ENCODE assay signal across 7 cellular contexts in genomic region chr7:66116680-66117079, GRCh38. TPM values are rescaled to one million over a fixed set of nuclear protein-coding genes. Genes with fewer than 3 reads are reported as not detected.
DNase-seq lines count a peak whose midpoint lies in the region; ATAC-seq, FAIRE-seq and TF ChIP-seq lines count a peak whose summit lies in the region.
"Not testable (repeated sequence)": the region's sequence is repeated elsewhere in the genome, so short reads cannot be mapped to it uniquely, and the experiment has no call there.

No MANE protein-coding gene starts in this region.

- not testable (repeated sequence) for FAIRE-seq in GM12878 (lab: Jason Lieb, UNC)

- H2BK5ac ChIP-seq in mesenchymal stem cell (ENCODE audit: low read depth, low read length, poor library complexity, severe bottlenecking) = not testable (repeated sequence)

- not testable (repeated sequence) for DNase-seq in CD8-positive, alpha-beta memory T cell; Karpas-422; T-helper 2 cell treated with Interferon-gamma antibody and Interleukin-4, amounts not matched to agents 5 μg/mL and 100 μg/mL, for 36 hours (ENCODE audit: low spot score); activated T-cell treated with anti-CD3 and anti-CD28 coated beads, Interleukin-2, amount 50 U/mL, for 72 hours; GM12878 (ENCODE audit: low read depth, low spot score); mesenchymal stem cell; osteoblast (ENCODE audit: insufficient read length, low spot score, missing footprints)

- POLR2A ChIA-PET in CD8-positive, alpha-beta memory T cell (lab: Charles Lee) = interaction anchor here (0.5 kb wide), 1 partner anchor 518 kb away, joined by 4 read pairs; no protein-coding TSS in a partner anchor
- POLR2A ChIA-PET in GM12878 (lab: Charles Lee) = interaction anchor here (0.5 to 0.6 kb wide), 2 partner anchors 42 to 135 kb away, joined by 4 to 7 read pairs; no protein-coding TSS in a partner anchor

- BruUV-seq in GM12878 (replicated peaks; lab: Mats Ljungman, UMichigan) = not testable (repeated sequence)

- not testable (repeated sequence) for H3K27ac ChIP-seq in CD8-positive, alpha-beta memory T cell (ENCODE audit: low read depth, low read length); Karpas-422 (ENCODE audit: low read length); GM12878 (ENCODE audit: control insufficient read depth, insufficient read depth); mesenchymal stem cell (ENCODE audit: low read length, poor library complexity, severe bottlenecking); osteoblast (ENCODE audit: low read depth, low read length)

- H3K14ac ChIP-seq in mesenchymal stem cell (ENCODE audit: low read length in 2 of 2) = not testable (repeated sequence)

- not testable (repeated sequence) for H3K4me3 ChIP-seq in CD8-positive, alpha-beta memory T cell (ENCODE audit: low read length); Karpas-422 (ENCODE audit: low read length); osteoblast (ENCODE audit: insufficient read depth, low read length)
- peak overlapping the region; percentile 38 for H3K4me3 ChIP-seq in GM12878
- peak overlapping the region in 1 of 2 experiments; percentile 37 for H3K4me3 ChIP-seq in mesenchymal stem cell (ENCODE audit: insufficient read depth in 1 of 2, low read depth in 1 of 2, low read length in 2 of 2)

- not testable (repeated sequence) for H3K9me3 Mint-ChIP-seq in CD8-positive, alpha-beta memory T cell; T-helper 2 cell treated with Interferon-gamma antibody and Interleukin-4, amounts not matched to agents 5 μg/mL and 100 μg/mL, for 36 hours; activated T-cell treated with anti-CD3 and anti-CD28 coated beads, Interleukin-2, amount 50 U/mL, for 72 hours

- peak overlapping the region in 7 of 8 donors; percentile 35 to 99 (median 88) for H3K27ac Mint-ChIP-seq in CD8-positive, alpha-beta memory T cell
- peak overlapping the region; percentile 52 for H3K27ac Mint-ChIP-seq in T-helper 2 cell treated with Interferon-gamma antibody and Interleukin-4, amounts not matched to agents 5 μg/mL and 100 μg/mL, for 36 hours
- H3K27ac Mint-ChIP-seq in activated T-cell treated with anti-CD3 and anti-CD28 coated beads, Interleukin-2, amount 50 U/mL, for 72 hours = not testable (repeated sequence)

- H3K4me3 Mint-ChIP-seq in CD8-positive, alpha-beta memory T cell = peak overlapping the region; percentile 54 to 99 (median 94)
- H3K4me3 Mint-ChIP-seq in T-helper 2 cell treated with Interferon-gamma antibody and Interleukin-4, amounts not matched to agents 5 μg/mL and 100 μg/mL, for 36 hours = peak overlapping the region; percentile 57
- peak overlapping the region; percentile 94 to 99 for H3K4me3 Mint-ChIP-seq in activated T-cell treated with anti-CD3 and anti-CD28 coated beads, Interleukin-2, amount 50 U/mL, for 72 hours

- H4K20me1 ChIP-seq in Karpas-422 (ENCODE audit: insufficient read depth, low read depth, low read length) (peaks cover 29% of the 10 kb centered on the region), osteoblast (ENCODE audit: insufficient read depth, low read length) (peaks cover 26% of the 10 kb centered on the region)
- not testable (repeated sequence) for H4K20me1 ChIP-seq in GM12878 (ENCODE audit: control insufficient read depth, insufficient read depth)

- RAD21 ChIA-PET in GM12878 (lab: Charles Lee; ENCODE audit: unreplicated experiment) = interaction anchor here (0.6 kb wide), 1 partner anchor 132 kb away, joined by 3 read pairs; no protein-coding TSS in a partner anchor

- not testable (repeated sequence) for ATAC-seq in activated T-cell treated with anti-CD3 and anti-CD28 coated beads, Interleukin-2, amount 50 U/mL, for 72 hours (replicated peaks in 1 of 2); GM12878

- WGBS in GM12878 (ENCODE audit: insufficient coverage, insufficient replicate concordance, low lambda C conversion rate, missing lambda C conversion rate) = 55% methylated on average over 9 of the region's 10 CpGs
- 96% methylated on average over 5 of the region's 10 CpGs for WGBS in mesenchymal stem cell

- in situ Hi-C loops in GM12878 (cut with MboI) = not testable (repeated sequence)

- H2BK12ac ChIP-seq in mesenchymal stem cell (ENCODE audit: low read length in 2 of 2) = not testable (repeated sequence)

- not testable (repeated sequence) for H2AK5ac ChIP-seq in mesenchymal stem cell (ENCODE audit: low read length, severe bottlenecking)

- H4K8ac ChIP-seq in mesenchymal stem cell (ENCODE audit: low read length) = not testable (repeated sequence)

- not testable (repeated sequence) for TF ChIP-seq CTCF in GM12878 (IDR thresholded peaks at IDR 0.05 in 2 of 3, conservative IDR thresholded peaks at IDR 0.05 in 1 of 3; ENCODE audit: control insufficient read depth in 2 of 3, extremely low read depth in 1 of 3, insufficient read depth in 1 of 3, low read depth in 3 of 3, low read length in 3 of 3); osteoblast (IDR thresholded peaks at IDR 0.05; ENCODE audit: extremely low read depth, low read depth, low read length)

- not testable (repeated sequence) for H4K91ac ChIP-seq in mesenchymal stem cell (ENCODE audit: low read length)

- H2AFZ ChIP-seq in Karpas-422 (ENCODE audit: low read length); GM12878 (ENCODE audit: control insufficient read depth, low read depth, low read length); mesenchymal stem cell (ENCODE audit: low read depth, low read length); osteoblast (ENCODE audit: low read length): not testable (repeated sequence)

- peaks cover 45 to 59% (median 55%) of the 10 kb centered on the region in 3 donors for H3K4me1 Mint-ChIP-seq in CD8-positive, alpha-beta memory T cell
- peaks cover 31% of the 10 kb centered on the region for H3K4me1 Mint-ChIP-seq in T-helper 2 cell treated with Interferon-gamma antibody and Interleukin-4, amounts not matched to agents 5 μg/mL and 100 μg/mL, for 36 hours (ENCODE audit: low read depth)
- H3K4me1 Mint-ChIP-seq in activated T-cell treated with anti-CD3 and anti-CD28 coated beads, Interleukin-2, amount 50 U/mL, for 72 hours (ENCODE audit: low read depth) = peaks cover 55% of the 10 kb centered on the region

- H3K4ac ChIP-seq in mesenchymal stem cell (ENCODE audit: low read depth in 1 of 2, low read length in 2 of 2) = not testable (repeated sequence)

- not testable (repeated sequence) for H3K18ac ChIP-seq in mesenchymal stem cell (ENCODE audit: low read depth in 1 of 2, low read length in 2 of 2)

- SMC1A ChIA-PET in GM12878 (lab: Charles Lee; ENCODE audit: uncharacterized antibody, unreplicated experiment) = interaction anchor here (0.6 to 1.4 kb wide), 2 partner anchors 9 to 754 kb away, joined by 3 read pairs; no protein-coding TSS in a partner anchor

- H3K9me2 ChIP-seq in Karpas-422 (replicated peaks; ENCODE audit: insufficient read depth, low read length) = not testable (repeated sequence)

- not testable (repeated sequence) for TF ChIP-seq POLR2A in GM12878 (IDR thresholded peaks at IDR 0.05; ENCODE audit: low read depth, low read length)

- H3K4me2 ChIP-seq in Karpas-422 (ENCODE audit: low read depth, low read length, poor library complexity, severe bottlenecking) = peak overlapping the region; percentile 90
- H3K4me2 ChIP-seq in GM12878 (ENCODE audit: control insufficient read depth, insufficient read depth) = peak overlapping the region; percentile 56
- not testable (repeated sequence) for H3K4me2 ChIP-seq in mesenchymal stem cell (ENCODE audit: low read length, poor library complexity, severe bottlenecking)
- peak overlapping the region; percentile 79 for H3K4me2 ChIP-seq in osteoblast (ENCODE audit: insufficient read depth, low read length)

- not testable (repeated sequence) for TF ChIP-seq EP300 in GM12878 (IDR thresholded peaks at IDR 0.05; ENCODE audit: borderline replicate concordance in 1 of 2, control insufficient read depth in 1 of 2, low read depth in 2 of 2, low read length in 2 of 2)

- peak overlapping the region in 1 of 2 experiments; percentile 52 for H3K23ac ChIP-seq in mesenchymal stem cell (ENCODE audit: low read length in 2 of 2)

- not testable (repeated sequence) for TF ChIP-seq RAD21 in GM12878 (IDR thresholded peaks at IDR 0.05; ENCODE audit: insufficient read depth, low read depth, low read length)

- peaks cover 0 to 34% (median 0%) of the 10 kb centered on the region in 3 donors for H3K36me3 Mint-ChIP-seq in CD8-positive, alpha-beta memory T cell
- peaks cover 22% of the 10 kb centered on the region for H3K36me3 Mint-ChIP-seq in T-helper 2 cell treated with Interferon-gamma antibody and Interleukin-4, amounts not matched to agents 5 μg/mL and 100 μg/mL, for 36 hours (ENCODE audit: low read depth)
- H3K36me3 Mint-ChIP-seq in activated T-cell treated with anti-CD3 and anti-CD28 coated beads, Interleukin-2, amount 50 U/mL, for 72 hours (ENCODE audit: insufficient read depth in 2 of 2) = not testable (repeated sequence)

- not testable (repeated sequence) for H3K9ac ChIP-seq in Karpas-422 (ENCODE audit: low read length); GM12878 (ENCODE audit: control insufficient read depth, insufficient read depth, low read length)
- H3K9ac ChIP-seq in mesenchymal stem cell (ENCODE audit: low read length) = peak overlapping the region; percentile 97

- CTCF ChIA-PET in CD8-positive, alpha-beta memory T cell (lab: Charles Lee); GM12878 (lab: Yijun Ruan, JAX): not testable (repeated sequence)

- not testable (repeated sequence) for H3K27me3 Mint-ChIP-seq in CD8-positive, alpha-beta memory T cell; T-helper 2 cell treated with Interferon-gamma antibody and Interleukin-4, amounts not matched to agents 5 μg/mL and 100 μg/mL, for 36 hours (ENCODE audit: low read depth); activated T-cell treated with anti-CD3 and anti-CD28 coated beads, Interleukin-2, amount 50 U/mL, for 72 hours (ENCODE audit: low read depth)

- H3K79me1 ChIP-seq in mesenchymal stem cell (replicated peaks; ENCODE audit: low read length, poor library complexity, severe bottlenecking) = not testable (repeated sequence)

- peaks cover 38% of the 10 kb centered on the region for H3K4me1 ChIP-seq in CD8-positive, alpha-beta memory T cell (ENCODE audit: insufficient read depth, low read length)
- peaks cover 30% of the 10 kb centered on the region for H3K4me1 ChIP-seq in Karpas-422 (ENCODE audit: low read length)
- peaks cover 13% of the 10 kb centered on the region for H3K4me1 ChIP-seq in GM12878 (ENCODE audit: control insufficient read depth, insufficient read depth, low read length)
- H3K4me1 ChIP-seq in mesenchymal stem cell (ENCODE audit: control insufficient read depth, insufficient read depth, low read depth, low read length) = peaks cover 11% of the 10 kb centered on the region
- peaks cover 16% of the 10 kb centered on the region for H3K4me1 ChIP-seq in osteoblast (ENCODE audit: insufficient read depth, low read length)

- not testable (repeated sequence) for H2BK15ac ChIP-seq in mesenchymal stem cell (ENCODE audit: low read depth, poor library complexity, severe bottlenecking)

- not testable (repeated sequence) for H2BK120ac ChIP-seq in mesenchymal stem cell (ENCODE audit: low read depth, low read length)

- peaks cover 72% of the 10 kb centered on the region for H3K79me2 ChIP-seq in Karpas-422 (ENCODE audit: low read length)
- H3K79me2 ChIP-seq in GM12878 (ENCODE audit: control insufficient read depth, insufficient read depth, low read length) = peaks cover 61% of the 10 kb centered on the region
- H3K79me2 ChIP-seq in osteoblast (ENCODE audit: insufficient read depth, low read length) = peaks cover 69% of the 10 kb centered on the region

- intact Hi-C loops in GM12878 (cut with micrococcal nuclease; ENCODE audit: unreplicated experiment) = not testable (repeated sequence)

- not testable (repeated sequence) for H3K36me3 ChIP-seq in CD8-positive, alpha-beta memory T cell (ENCODE audit: insufficient read depth, low read length); GM12878 (ENCODE audit: control insufficient read depth in 2 of 2, insufficient read depth in 2 of 2, low read length in 1 of 2)
- H3K36me3 ChIP-seq in Karpas-422 (ENCODE audit: insufficient read depth, low read length) = peaks cover 14% of the 10 kb centered on the region; the same call in 1 of the 2 replicates
- peaks cover 4 to 17% of the 10 kb centered on the region in 2 experiments for H3K36me3 ChIP-seq in mesenchymal stem cell (ENCODE audit: control insufficient read depth in 1 of 2, insufficient read depth in 2 of 2, low read depth in 1 of 2, low read length in 2 of 2)
- peaks cover 11% of the 10 kb centered on the region for H3K36me3 ChIP-seq in osteoblast (ENCODE audit: insufficient read depth, low read length)

- H3K27me3 ChIP-seq in CD8-positive, alpha-beta memory T cell (ENCODE audit: insufficient read depth, low read length, poor library complexity, severe bottlenecking); Karpas-422 (ENCODE audit: low read length); GM12878 (replicated peaks in 1 of 2; ENCODE audit: control insufficient read depth in 2 of 2, insufficient read depth in 2 of 2, low read length in 1 of 2); mesenchymal stem cell (ENCODE audit: control insufficient read depth in 1 of 2, insufficient read depth in 1 of 2, low read length in 2 of 2); osteoblast (ENCODE audit: insufficient read depth, low read length): not testable (repeated sequence)

- H3K9me3 ChIP-seq in CD8-positive, alpha-beta memory T cell (ENCODE audit: low read length); Karpas-422 (ENCODE audit: low read length); GM12878 (replicated peaks; ENCODE audit: control insufficient read depth, insufficient read depth, low read length); mesenchymal stem cell (ENCODE audit: control insufficient read depth, low read length); osteoblast (ENCODE audit: low read depth, low read length): not testable (repeated sequence)

RNA-seq across cellular contexts. Expression of gene CRCP, which starts 2.0 kb away (rescaled TPM):
- total RNA-seq in CD8-positive, alpha-beta memory T cell = 10 to 100 TPM; 34.1 to 35.4 TPM
- 33.7 TPM for polyA plus RNA-seq in CD8-positive, alpha-beta memory T cell
- 22.6 and 38.8 TPM in 2 replicates for total RNA-seq in Karpas-422 (2014; rRNA removed; shearing (Covaris generic); ENCODE audit: low replicate concordance)
- total RNA-seq in activated T-cell treated with anti-CD3 and anti-CD28 coated beads, Interleukin-2, amount 50 U/mL, for 72 hours = 10 to 100 TPM; 36.3 to 48.8 TPM
- total RNA-seq in GM12878 (2013; cell fraction: nucleolus; rRNA removed) = 27.7 and 30.8 TPM in 2 replicates
- 25.6 and 26.4 TPM in 2 replicates for total RNA-seq in GM12878 (2014; rRNA removed)
- total RNA-seq in GM12878 (2014; rRNA removed; fragmentation: Illumina TruSeq; extraction: Trizol) = 31.6 and 33.8 TPM in 2 replicates
- total RNA-seq in GM12878 (2021) = 23.6 and 25.0 TPM in 2 replicates
- polyA plus RNA-seq in GM12878 (2011; ENCODE audit: low read depth) = 13.4 TPM
- 30.2 and 31.2 TPM in 2 replicates for polyA plus RNA-seq in GM12878 (2011; rRNA removed)
- polyA plus RNA-seq in GM12878 (2011; cell fraction: cytosol; rRNA removed) = 29.3 and 30.5 TPM in 2 replicates
- polyA plus RNA-seq in GM12878 (2011; cell fraction: nucleus; rRNA removed) = 13.6 and 16.4 TPM in 2 replicates
- 15.9 and 33.1 TPM in 2 replicates for polyA plus RNA-seq in GM12878 (2012)
- 27.4 and 29.2 TPM in 2 replicates for polyA plus RNA-seq in GM12878 (2014; fragmentation: Illumina TruSeq; extraction: Trizol)
- 10 to 100 TPM; 12.4 to 20.1 TPM for polyA plus RNA-seq in GM12878 (2014; fragmentation: Nextera tagmentation; extraction: Ambion mirVana)
- polyA plus RNA-seq in GM12878 (2014; rRNA removed) = 29.2 and 29.8 TPM in 2 replicates
- 10 to 100 TPM; 29.0 to 29.6 TPM for polyA plus RNA-seq in GM12878 (2016; fragmentation: Nextera tagmentation; extraction: Ambion mirVana)
- 30.9 and 32.2 TPM in 2 replicates for polyA minus RNA-seq in GM12878 (2011; rRNA and poly(A)+ RNA removed)
- 9.2 and 13.9 TPM in 2 replicates for polyA minus RNA-seq in GM12878 (2011; cell fraction: cytosol; rRNA and poly(A)+ RNA removed)
- 10.2 and 14.0 TPM in 2 replicates for polyA minus RNA-seq in GM12878 (2011; cell fraction: nucleus; rRNA and poly(A)+ RNA removed)
- polyA plus RNA-seq in mesenchymal stem cell (2013, experiment 1 of 2) = 17.4 TPM
- polyA plus RNA-seq in mesenchymal stem cell (2013, experiment 2 of 2) = 17.1 TPM
- 36.8 and 44.9 TPM in 2 replicates for total RNA-seq in osteoblast

RNA-seq across cellular contexts. Expression of gene ASL, which starts 41.1 kb away (rescaled TPM):
- 10 to 100 TPM; 24.2 to 27.7 TPM for total RNA-seq in CD8-positive, alpha-beta memory T cell
- 14.1 TPM for polyA plus RNA-seq in CD8-positive, alpha-beta memory T cell
- total RNA-seq in Karpas-422 (2014; rRNA removed; shearing (Covaris generic); ENCODE audit: low replicate concordance) = 19.4 and 51.3 TPM in 2 replicates
- 10 to 100 TPM; 13.8 to 16.6 TPM for total RNA-seq in activated T-cell treated with anti-CD3 and anti-CD28 coated beads, Interleukin-2, amount 50 U/mL, for 72 hours
- 39.9 and 93.0 TPM in 2 replicates for total RNA-seq in GM12878 (2013; cell fraction: nucleolus; rRNA removed)
- total RNA-seq in GM12878 (2014; rRNA removed) = 32.5 and 34.2 TPM in 2 replicates
- 15.5 and 16.0 TPM in 2 replicates for total RNA-seq in GM12878 (2014; rRNA removed; fragmentation: Illumina TruSeq; extraction: Trizol)
- total RNA-seq in GM12878 (2021) = 29.7 and 30.1 TPM in 2 replicates
- 12.0 TPM for polyA plus RNA-seq in GM12878 (2011; ENCODE audit: low read depth)
- polyA plus RNA-seq in GM12878 (2011; rRNA removed) = 14.8 and 36.7 TPM in 2 replicates
- polyA plus RNA-seq in GM12878 (2011; cell fraction: cytosol; rRNA removed) = 39.9 and 58.6 TPM in 2 replicates
- 117 and 134 TPM in 2 replicates for polyA plus RNA-seq in GM12878 (2011; cell fraction: nucleus; rRNA removed)
- 24.9 and 25.3 TPM in 2 replicates for polyA plus RNA-seq in GM12878 (2012)
- 6.4 and 12.6 TPM in 2 replicates for polyA plus RNA-seq in GM12878 (2014; fragmentation: Illumina TruSeq; extraction: Trizol)
- polyA plus RNA-seq in GM12878 (2014; fragmentation: Nextera tagmentation; extraction: Ambion mirVana) = 1 to 10 TPM in 1 of 2 experiments, under 1 TPM in 1; 0.66 to 7.1 TPM
- polyA plus RNA-seq in GM12878 (2014; rRNA removed) = 36.0 and 43.5 TPM in 2 replicates
- polyA plus RNA-seq in GM12878 (2016; fragmentation: Nextera tagmentation; extraction: Ambion mirVana) = 10 to 100 TPM; 27.8 to 30.5 TPM
- 16.2 and 35.3 TPM in 2 replicates for polyA minus RNA-seq in GM12878 (2011; rRNA and poly(A)+ RNA removed)
- 13.7 and 13.8 TPM in 2 replicates for polyA minus RNA-seq in GM12878 (2011; cell fraction: cytosol; rRNA and poly(A)+ RNA removed)
- polyA minus RNA-seq in GM12878 (2011; cell fraction: nucleus; rRNA and poly(A)+ RNA removed) = 19.8 and 34.1 TPM in 2 replicates
- polyA plus RNA-seq in mesenchymal stem cell (2013, experiment 1 of 2) = 18.9 TPM
- 18.4 TPM for polyA plus RNA-seq in mesenchymal stem cell (2013, experiment 2 of 2)
- total RNA-seq in osteoblast = 52.2 and 53.6 TPM in 2 replicates
